In the genomic region with DNA sequence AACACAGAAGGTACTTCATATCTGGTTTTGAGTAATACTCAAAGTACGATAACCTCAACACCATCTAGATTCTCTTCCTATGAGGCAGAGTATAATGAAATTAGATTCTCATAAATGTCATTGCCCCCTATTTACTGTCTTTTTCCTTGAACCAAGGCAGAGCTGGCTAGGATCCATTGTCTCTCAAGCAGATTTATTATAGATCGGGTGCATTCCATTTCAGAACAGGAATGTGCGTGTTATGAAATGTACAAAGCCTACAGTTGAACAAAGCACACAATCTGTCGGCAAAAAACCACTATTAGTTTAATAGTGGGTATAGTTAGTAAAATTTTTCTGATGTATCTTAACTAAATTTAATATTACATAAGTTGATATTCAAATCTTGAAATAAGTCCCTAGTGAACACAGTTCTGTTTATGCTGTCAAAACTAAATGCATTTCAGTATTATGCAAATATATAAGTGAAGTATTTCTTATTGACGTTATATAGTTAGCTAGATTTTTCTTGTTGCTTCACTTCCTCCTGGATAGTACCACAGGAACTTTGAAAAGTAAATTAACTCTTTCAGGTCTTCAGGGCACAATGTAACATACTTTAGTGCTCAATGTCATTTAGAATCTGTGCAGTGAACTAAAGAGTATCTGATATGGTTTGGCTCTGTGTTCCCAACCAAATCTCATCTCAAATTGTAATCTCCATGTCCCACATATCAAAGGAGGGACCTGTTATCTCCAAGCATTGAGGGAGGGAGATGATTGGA, we compare ENCODE assay signal across 14 cellular contexts.
DNase-seq lines count a peak whose midpoint lies in the region; ATAC-seq and TF ChIP-seq lines count a peak whose summit lies in the region.
"Had no signal": no experiment of that assay in that cellular context is flagged by ENCODE, and none has a peak within 500 bp of the region (broad histone marks: within the 10 kb centered on the region; RNA-seq: fewer than 3 reads in every experiment).

No MANE protein-coding gene starts in this region.

- H3K4me1 ChIP-seq in mesenchymal stem cell (ENCODE audit: control insufficient read depth, insufficient read depth, low read depth, low read length), result peaks cover 2% of the 10 kb centered on the region

- in situ Hi-C loops in GM13976 (cut with MboI; ENCODE audit: low sequenced_read_pairs, unreplicated experiment), result no loop called here

- no peak overlapping the region for H3K14ac ChIP-seq in mesenchymal stem cell (ENCODE audit: low read length in 2 of 2)

- 86% methylated on average over 2 of the region's 5 CpGs for WGBS in mesenchymal stem cell

- no peaks in the 10 kb centered on the region for H3K9me3 Mint-ChIP-seq in activated naive CD4-positive, alpha-beta T cell treated with anti-CD3 and anti-CD28 coated beads, Interleukin-2, amount 50 U/mL, for 72 hours

- H2BK5ac ChIP-seq in mesenchymal stem cell (ENCODE audit: low read depth, low read length, poor library complexity, severe bottlenecking), result no peak overlapping the region

- H3K27ac Mint-ChIP-seq in activated naive CD4-positive, alpha-beta T cell treated with anti-CD3 and anti-CD28 coated beads, Interleukin-2, amount 50 U/mL, for 72 hours, result no peak overlapping the region
- H3K27ac Mint-ChIP-seq: activated CD8-positive, alpha-beta T cell treated with anti-CD3 and anti-CD28 coated beads, Interleukin-2, amount 10 ng/mL, durations not matched to agents 7 days and 5 days; progenitor cell of endocrine pancreas had no signal

- no peak overlapping the region for H4K91ac ChIP-seq in mesenchymal stem cell (ENCODE audit: low read length)

- H3K27me3 ChIP-seq in mesenchymal stem cell (ENCODE audit: control insufficient read depth in 1 of 2, insufficient read depth in 1 of 2, low read length in 2 of 2), result no peaks in the 10 kb centered on the region

- no peak overlapping the region for H3K23ac ChIP-seq in mesenchymal stem cell (ENCODE audit: low read length in 2 of 2)

- ATAC-seq in activated naive CD4-positive, alpha-beta T cell treated with anti-CD3 and anti-CD28 coated beads, Interleukin-2, amount 50 U/mL, for 72 hours, result no peak
- ATAC-seq in HG02571 (IDR thresholded peaks at IDR 0.05; ENCODE audit: unreplicated experiment), result no peak
- ATAC-seq: activated CD8-positive, alpha-beta T cell treated with anti-CD3 and anti-CD28 coated beads, Interleukin-2, amount 10 ng/mL, durations not matched to agents 7 days and 5 days had no signal

- H4K8ac ChIP-seq in mesenchymal stem cell (ENCODE audit: low read length), result no peak overlapping the region

- H2AK5ac ChIP-seq in mesenchymal stem cell (ENCODE audit: low read length, severe bottlenecking), result peak overlapping the region; percentile 8

- H2BK12ac ChIP-seq in mesenchymal stem cell (ENCODE audit: low read length in 2 of 2), result peak overlapping the region; percentile 3 to 81

- H2AFZ ChIP-seq in mesenchymal stem cell (ENCODE audit: low read depth, low read length), result no peak overlapping the region

- H3K36me3 ChIP-seq in mesenchymal stem cell (ENCODE audit: control insufficient read depth in 1 of 2, insufficient read depth in 2 of 2, low read depth in 1 of 2, low read length in 2 of 2), result no peaks in the 10 kb centered on the region

- no peaks in the 10 kb centered on the region for H3K9me3 ChIP-seq in mesenchymal stem cell (ENCODE audit: control insufficient read depth, low read length)

- H3K18ac ChIP-seq in mesenchymal stem cell (ENCODE audit: low read depth in 1 of 2, low read length in 2 of 2), result peak overlapping the region in 1 of 2 experiments; percentile 70

- TF ChIP-seq CTCF in AG09309 (IDR thresholded peaks at IDR 0.05; ENCODE audit: control insufficient read depth, insufficient read depth, low read depth, low read length, missing control alignments) (no peak), GM13976 (IDR thresholded peaks at IDR 0.05; ENCODE audit: borderline replicate concordance, control extremely low read depth, extremely low read depth, insufficient read depth, missing control alignments) (no peak)

- H3K27ac ChIP-seq in mesenchymal stem cell (ENCODE audit: low read length, poor library complexity, severe bottlenecking), result no peak overlapping the region

- H3K79me1 ChIP-seq in mesenchymal stem cell (replicated peaks; ENCODE audit: low read length, poor library complexity, severe bottlenecking), result peaks cover 9% of the 10 kb centered on the region

- no peak overlapping the region for H3K4me2 ChIP-seq in mesenchymal stem cell (ENCODE audit: low read length, poor library complexity, severe bottlenecking)

- H3K36me3 Mint-ChIP-seq in activated naive CD4-positive, alpha-beta T cell treated with anti-CD3 and anti-CD28 coated beads, Interleukin-2, amount 50 U/mL, for 72 hours, result no peaks in the 10 kb centered on the region

- H3K4ac ChIP-seq in mesenchymal stem cell (ENCODE audit: low read depth in 1 of 2, low read length in 2 of 2), result no peak overlapping the region

- DNase-seq in AG09309 (ENCODE audit: low read depth) (peak; percentile 61), NCI-H226 (peak; percentile 59), dermis blood vessel endothelial cell (peak; percentile 44), mesenchymal stem cell (peak; percentile 56), NCI-H1105 treated with DMSO at 0.1 percent for 48 hours (lab: John Stamatoyannopoulos, UW) (no peak), GM13976 (ENCODE audit: low spot score) (no peak)
- DNase-seq in activated naive CD4-positive, alpha-beta T cell treated with anti-CD3 and anti-CD28 coated beads, Interleukin-2, amount 50 U/mL, for 72 hours (ENCODE audit: low spot score in 2 of 2), result no peak
- DNase-seq: activated CD8-positive, alpha-beta T cell treated with anti-CD3 and anti-CD28 coated beads, Interleukin-2, amount 10 ng/mL, durations not matched to agents 7 days and 5 days; activated effector memory CD4-positive, alpha-beta T cell treated with Interleukin-2 at 50 U/mL for 16 hours; NCI-H1930; stimulated activated CD4-positive, alpha-beta T cell treated with anti-CD3 and anti-CD28 coated beads, Interleukin-2, amount 100 ng/mL, for 48 hours; trophoblast cell had no signal

- no peak overlapping the region for H3K9ac ChIP-seq in mesenchymal stem cell (ENCODE audit: low read length)

- H2BK120ac ChIP-seq in mesenchymal stem cell (ENCODE audit: low read depth, low read length), result no peak overlapping the region

- H2BK15ac ChIP-seq in mesenchymal stem cell (ENCODE audit: low read depth, poor library complexity, severe bottlenecking), result no peak overlapping the region

- H3K4me3 ChIP-seq in AG09309 (ENCODE audit: control insufficient read depth, low read depth, low read length) (no peak overlapping the region), mesenchymal stem cell (ENCODE audit: insufficient read depth in 1 of 2, low read depth in 1 of 2, low read length in 2 of 2) (no peak overlapping the region)

Comparison
In these comparisons a context has a peak if more than half of its experiments do, and no peak if none do; other contexts are left out.
1. DNase-seq: peak in AG09309 (single experiment), NCI-H226 (single experiment), dermis blood vessel endothelial cell (single experiment) and mesenchymal stem cell (single experiment); none in NCI-H1105 treated with DMSO at 0.1 percent for 48 hours (single experiment), activated naive CD4-positive, alpha-beta T cell treated with anti-CD3 and anti-CD28 coated beads, Interleukin-2, amount 50 U/mL, for 72 hours (0 of 2) and GM13976 (single experiment).